20 cellular contexts compared by ENCODE assay signal in the genomic region with DNA sequence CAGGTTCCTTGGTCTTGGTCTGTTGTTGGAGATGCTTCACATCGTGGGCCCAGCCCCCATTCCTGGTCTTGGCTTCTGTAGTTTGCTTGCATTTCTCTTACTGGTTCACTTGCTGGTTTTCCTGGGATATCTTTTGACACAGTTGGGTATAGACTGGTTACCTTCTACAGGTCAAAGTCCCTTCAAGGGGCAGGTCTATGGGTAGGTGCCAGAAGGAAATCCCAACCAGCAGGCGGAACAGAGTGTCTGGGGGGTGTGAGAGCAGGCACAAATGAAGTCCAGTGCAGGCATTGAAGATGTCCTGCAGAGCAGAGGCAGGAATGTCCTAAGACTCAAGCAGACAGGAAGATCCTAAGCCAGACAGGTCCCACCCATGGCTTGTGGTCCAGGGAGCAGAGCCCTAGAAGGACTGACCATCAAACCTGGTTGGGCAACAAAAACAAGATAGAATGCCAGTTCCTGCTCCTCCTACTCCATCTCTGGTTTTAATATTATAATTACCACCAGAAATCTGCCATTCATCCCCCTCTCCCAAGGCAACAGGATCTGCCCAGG. TPM values are rescaled to one million over a fixed set of nuclear protein-coding genes. Genes with fewer than 3 reads are reported as not detected.
DNase-seq lines count a peak whose midpoint lies in the region; FAIRE-seq lines count a peak whose summit lies in the region.
"Had no signal": no experiment of that assay in that cellular context is flagged by ENCODE, and none has a peak within 500 bp of the region (broad histone marks: within the 10 kb centered on the region; RNA-seq: fewer than 3 reads in every experiment).

No MANE protein-coding gene starts in this region.

- FAIRE-seq in small intestine (lab: Jason Lieb, UNC) = no peak
- FAIRE-seq: G401.6 had no signal

- H3K4me1 ChIP-seq in small intestine (ENCODE audit: control insufficient read depth in 2 of 2, insufficient read depth in 1 of 2, low read depth in 1 of 2, low read length in 1 of 2) = no peaks in the 10 kb centered on the region

- no peak overlapping the region for H3K27ac ChIP-seq in small intestine (ENCODE audit: low read depth in 1 of 2, low read length in 1 of 2)
- H3K27ac ChIP-seq: SK-N-MC had no signal

- no peak overlapping the region for H3K4me3 ChIP-seq in small intestine (ENCODE audit: low read depth in 1 of 2, low read length in 2 of 2)
- no peak overlapping the region for H3K4me3 ChIP-seq in H7 (ENCODE audit: insufficient read depth, low read depth, low read length)
- H3K4me3 ChIP-seq: SK-N-MC had no signal

- WGBS in small intestine, 3 donors = 38 to 70% (median 51%) methylated on average over 2 of the region's 2 CpGs

- H3K36me3 ChIP-seq in small intestine (ENCODE audit: control insufficient read depth in 2 of 2, insufficient read depth in 2 of 2, low read length in 2 of 2) (no peaks in the 10 kb centered on the region), H7 (replicated peaks; ENCODE audit: control insufficient read depth, insufficient read depth, low read length) (no peaks in the 10 kb centered on the region)

- H3K27me3 ChIP-seq in small intestine (ENCODE audit: control insufficient read depth in 2 of 2, insufficient read depth in 2 of 2, low read length in 2 of 2) (peaks cover 0 to 2% of the 10 kb centered on the region in 2 donors), H7 (ENCODE audit: control insufficient read depth, insufficient read depth, low read length) (no peaks in the 10 kb centered on the region)

- H3K9me3 ChIP-seq in small intestine (ENCODE audit: control insufficient read depth, low read depth) = no peaks in the 10 kb centered on the region

- peak; percentile 2 for DNase-seq in NCI-H2029 (lab: John Stamatoyannopoulos, UW)
- DNase-seq in NCI-H2029 treated with DMSO at 0.1 percent for 48 hours (lab: John Stamatoyannopoulos, UW) = no peak
- peak; percentile 23 for DNase-seq in NCI-H69 (lab: John Stamatoyannopoulos, UW)
- peak; percentile 12 for DNase-seq in fibroblast of gingiva (ENCODE audit: low read depth)
- DNase-seq in small intestine = peak; percentile 7
- no peak for DNase-seq in H7
- no peak for DNase-seq in EL
- no peak for DNase-seq in NOMO-1 treated with dmso at 0.1 percent for 144 hours (lab: John Stamatoyannopoulos, UW; ENCODE audit: unreplicated experiment)
- DNase-seq: Calu3, DMS153, GOT3, HCEC 1CT, KBM-7, MV-4-11, NCI-H1105, NCI-H1436 treated with DMSO at 0.1 percent for 48 hours, NCI-H187 treated with DMSO at 0.1 percent for 48 hours, SIG-M5 had no signal

RNA-seq across cellular contexts. Expression of a gene that starts 17.7 kb away (rescaled TPM):
- polyA plus RNA-seq in small intestine = 1 to 10 TPM in 1 of 3 donors, under 1 TPM in 2; 0.22 to 3.6 (median 0.81) TPM
- 19.1 and 26.9 TPM in 2 replicates for total RNA-seq in H7 (2014; rRNA removed; shearing (Covaris generic))

Comparison
In these comparisons a context has a peak if more than half of its experiments do, and no peak if none do; other contexts are left out.
1. DNase-seq: peak in NCI-H2029 (single experiment), NCI-H69 (single experiment), fibroblast of gingiva (single experiment) and small intestine (single experiment); none in NCI-H2029 treated with DMSO at 0.1 percent for 48 hours (single experiment), H7 (single experiment), EL (single experiment) and NOMO-1 treated with dmso at 0.1 percent for 144 hours (single experiment).